ENCODE assay signal across 9 cellular contexts in genomic region chr18:22223263-22223960, GRCh38. TPM values are rescaled to one million over a fixed set of nuclear protein-coding genes. Genes with fewer than 3 reads are reported as not detected.
DNase-seq lines count a peak whose midpoint lies in the region; ATAC-seq and TF ChIP-seq lines count a peak whose summit lies in the region.
"Had no signal": no experiment of that assay in that cellular context is flagged by ENCODE, and none has a peak within 500 bp of the region (broad histone marks: within the 10 kb centered on the region; RNA-seq: fewer than 3 reads in every experiment).

No MANE protein-coding gene starts in this region.

- intact Hi-C loops in breast epithelium (cut with DNase I; ENCODE audit: low total_unique reads) (no loop called here), posterior cingulate gyrus (cut with DNase I) (no loop called here)

- H3K9me3 ChIP-seq in breast epithelium = no peaks in the 10 kb centered on the region
- H3K9me3 ChIP-seq in lung (ENCODE audit: control insufficient read depth in 2 of 2, insufficient read depth in 1 of 2, low read length in 1 of 2) = no peaks in the 10 kb centered on the region

- H3K36me3 ChIP-seq in breast epithelium (no peaks in the 10 kb centered on the region), lung (ENCODE audit: control insufficient read depth in 2 of 2, insufficient read depth in 2 of 2, low read length in 2 of 2) (no peaks in the 10 kb centered on the region)

- no peak for TF ChIP-seq EP300 in Ishikawa (IDR thresholded peaks at IDR 0.05; ENCODE audit: borderline replicate concordance)

- no peak for TF ChIP-seq CTCF in AG09309 (IDR thresholded peaks at IDR 0.05; ENCODE audit: control insufficient read depth, insufficient read depth, low read depth, low read length, missing control alignments)
- no peak for TF ChIP-seq CTCF in breast epithelium (IDR thresholded peaks at IDR 0.05)
- no peak for TF ChIP-seq CTCF in lung (IDR thresholded peaks at IDR 0.05; ENCODE audit: control extremely low read depth, extremely low read depth)

- DNase-seq in AG09309 (ENCODE audit: low read depth) (peak; percentile 53), breast epithelium (ENCODE audit: low spot score in 2 of 2) (peak; percentile 90 to 93), lung (ENCODE audit: low spot score) (peak; percentile 92), posterior cingulate gyrus (no peak), C1 segment of cervical spinal cord (lab: John Stamatoyannopoulos, UW) (no peak)
- no peak for DNase-seq in activated naive CD4-positive, alpha-beta T cell (lab: John Stamatoyannopoulos, UW)

- ATAC-seq in lung (ENCODE audit: insufficient read depth, low FRiP score) (peak; percentile 91), GM21423 (IDR thresholded peaks at IDR 0.05; ENCODE audit: unreplicated experiment) (no peak)

- H3K27me3 ChIP-seq in breast epithelium = no peaks in the 10 kb centered on the region
- H3K27me3 ChIP-seq in lung (ENCODE audit: control insufficient read depth, insufficient read depth) = no peaks in the 10 kb centered on the region

- no peak for TF ChIP-seq POLR2A in breast epithelium (IDR thresholded peaks at IDR 0.05)

- peak overlapping the region; percentile 32 to 80 for H3K27ac ChIP-seq in breast epithelium
- H3K27ac ChIP-seq in lung (ENCODE audit: low read depth in 1 of 2, low read length in 1 of 2) = no peak overlapping the region
- H3K27ac ChIP-seq: SK-N-MC had no signal

- 66 to 77% methylated on average over 13 of the region's 13 CpGs for WGBS in lung, 2 donors

- H3K4me1 ChIP-seq in breast epithelium (no peaks in the 10 kb centered on the region), lung (ENCODE audit: control insufficient read depth in 2 of 2, insufficient read depth in 2 of 2, low read length in 2 of 2) (peaks cover 0 to 5% of the 10 kb centered on the region in 2 donors)

- H3K4me3 ChIP-seq in AG09309 (ENCODE audit: control insufficient read depth, low read depth, low read length) (no peak overlapping the region), breast epithelium (no peak overlapping the region), lung (no peak overlapping the region)
- H3K4me3 ChIP-seq: SK-N-MC had no signal

- no peak for TF ChIP-seq RAD21 in Ishikawa (IDR thresholded peaks at IDR 0.05; ENCODE audit: low read depth)

TF ChIP-seq in Ishikawa, 13 proteins besides CTCF, POLR2A, EP300 and RAD21:
- TF ChIP-seq FOXM1 (IDR thresholded peaks at IDR 0.05; ENCODE audit: borderline replicate concordance, low read depth) = no peak
- TF ChIP-seq CEBPB (IDR thresholded peaks at IDR 0.05) = no peak
- 0 out of 2 replicates have a peak, but pooled peaks have one; percentile 48 for TF ChIP-seq NFIC (IDR thresholded peaks at IDR 0.05)
- TF ChIP-seq MAX (IDR thresholded peaks at IDR 0.05) = no peak
- 0 out of 2 replicates have a peak, but pooled peaks have one; percentile 12 for TF ChIP-seq EGR1 (IDR thresholded peaks at IDR 0.05)
- TF ChIP-seq, protein P1, sequence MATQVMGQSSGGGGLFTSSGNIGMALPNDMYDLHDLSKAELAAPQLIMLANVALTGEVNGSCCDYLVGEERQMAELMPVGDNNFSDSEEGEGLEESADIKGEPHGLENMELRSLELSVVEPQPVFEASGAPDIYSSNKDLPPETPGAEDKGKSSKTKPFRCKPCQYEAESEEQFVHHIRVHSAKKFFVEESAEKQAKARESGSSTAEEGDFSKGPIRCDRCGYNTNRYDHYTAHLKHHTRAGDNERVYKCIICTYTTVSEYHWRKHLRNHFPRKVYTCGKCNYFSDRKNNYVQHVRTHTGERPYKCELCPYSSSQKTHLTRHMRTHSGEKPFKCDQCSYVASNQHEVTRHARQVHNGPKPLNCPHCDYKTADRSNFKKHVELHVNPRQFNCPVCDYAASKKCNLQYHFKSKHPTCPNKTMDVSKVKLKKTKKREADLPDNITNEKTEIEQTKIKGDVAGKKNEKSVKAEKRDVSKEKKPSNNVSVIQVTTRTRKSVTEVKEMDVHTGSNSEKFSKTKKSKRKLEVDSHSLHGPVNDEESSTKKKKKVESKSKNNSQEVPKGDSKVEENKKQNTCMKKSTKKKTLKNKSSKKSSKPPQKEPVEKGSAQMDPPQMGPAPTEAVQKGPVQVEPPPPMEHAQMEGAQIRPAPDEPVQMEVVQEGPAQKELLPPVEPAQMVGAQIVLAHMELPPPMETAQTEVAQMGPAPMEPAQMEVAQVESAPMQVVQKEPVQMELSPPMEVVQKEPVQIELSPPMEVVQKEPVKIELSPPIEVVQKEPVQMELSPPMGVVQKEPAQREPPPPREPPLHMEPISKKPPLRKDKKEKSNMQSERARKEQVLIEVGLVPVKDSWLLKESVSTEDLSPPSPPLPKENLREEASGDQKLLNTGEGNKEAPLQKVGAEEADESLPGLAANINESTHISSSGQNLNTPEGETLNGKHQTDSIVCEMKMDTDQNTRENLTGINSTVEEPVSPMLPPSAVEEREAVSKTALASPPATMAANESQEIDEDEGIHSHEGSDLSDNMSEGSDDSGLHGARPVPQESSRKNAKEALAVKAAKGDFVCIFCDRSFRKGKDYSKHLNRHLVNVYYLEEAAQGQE (IDR thresholded peaks at IDR 0.05; ENCODE audit: low read depth) = no peak
- no peak; the same call in 1 of the 2 replicates for TF ChIP-seq TCF12 (IDR thresholded peaks at IDR 0.05; ENCODE audit: low read depth)

RNA-seq across cellular contexts. Expression of gene GATA6, which starts 54.0 kb away (rescaled TPM):
- total RNA-seq in breast epithelium (10 to 100 TPM in 2 of 3 donors, 1 to 10 TPM in 1; 3.0 to 11.1 (median 11.0) TPM), lung (10 to 100 TPM; 32.1 to 34.3 TPM)
- 10 to 100 TPM; 11.3 to 11.5 TPM for polyA plus RNA-seq in lung

Comparison
In these comparisons a context has a peak if more than half of its experiments do, and no peak if none do; other contexts are left out.
1. DNase-seq: peak in AG09309 (single experiment), breast epithelium (2 of 2) and lung (single experiment); none in posterior cingulate gyrus (0 of 10), C1 segment of cervical spinal cord (0 of 14) and activated naive CD4-positive, alpha-beta T cell (0 of 4).
2. H3K27ac ChIP-seq: peak in breast epithelium (2 of 2); none in lung (0 of 2).